8 cellular contexts compared by ENCODE assay signal in the genomic region with DNA sequence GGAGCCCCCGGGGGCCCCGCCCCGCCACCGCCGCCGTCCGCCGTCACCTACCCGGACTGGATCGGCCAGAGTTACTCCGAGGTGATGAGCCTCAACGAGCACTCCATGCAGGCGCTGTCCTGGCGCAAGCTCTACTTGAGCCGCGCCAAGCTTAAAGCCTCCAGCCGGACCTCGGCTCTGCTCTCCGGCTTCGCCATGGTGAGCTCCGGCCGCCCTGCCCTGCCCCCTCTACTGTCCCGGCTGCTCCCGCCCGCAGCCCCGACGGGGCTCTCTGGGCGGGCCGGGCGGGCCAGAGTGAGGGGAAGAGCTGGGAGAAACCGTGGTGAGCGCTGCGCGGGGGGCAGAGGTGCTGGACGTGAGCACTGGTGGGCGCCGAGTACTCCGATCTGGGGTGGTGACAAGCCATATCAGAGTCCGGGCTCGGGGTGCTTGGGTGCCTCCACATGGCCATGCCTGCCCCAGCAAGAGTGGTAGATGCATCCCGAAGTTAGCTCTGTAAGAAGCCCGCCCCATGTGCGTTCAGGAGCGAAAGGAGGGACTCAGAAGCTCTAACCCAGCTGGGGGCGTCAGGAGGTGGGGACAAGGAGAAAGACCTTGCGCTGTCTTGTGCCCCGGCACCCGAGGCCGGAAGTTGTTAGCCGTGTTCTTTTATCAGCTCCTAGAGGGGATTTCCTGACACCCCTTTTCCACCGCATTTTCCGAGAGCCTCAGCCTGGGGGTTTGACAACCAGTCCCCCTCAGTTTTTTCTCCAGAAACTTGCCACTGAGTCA. TPM values are rescaled to one million over a fixed set of nuclear protein-coding genes. Genes with fewer than 3 reads are reported as not detected.
A peak's percentile ranks its signal among the peaks of the same experiment; 100 is the strongest.
DNase-seq lines count a peak whose midpoint lies in the region; ATAC-seq and TF ChIP-seq lines count a peak whose summit lies in the region.

No MANE protein-coding gene starts in this region.

- ATAC-seq in GM19452 (IDR thresholded peaks at IDR 0.05; ENCODE audit: unreplicated experiment) (peak; percentile 32), Right ventricle myocardium inferior (peak; percentile 34)

- H3K4me1 Mint-ChIP-seq in activated naive CD4-positive, alpha-beta T cell treated with anti-CD3 and anti-CD28 coated beads, Interleukin-2, amount 50 U/mL, for 24 hours, result peaks cover 56% of the 10 kb centered on the region
- peaks cover 24% of the 10 kb centered on the region for H3K4me1 Mint-ChIP-seq in type B pancreatic cell (ENCODE audit: unreplicated experiment)

- TF ChIP-seq CTCF in type B pancreatic cell (conservative IDR thresholded peaks at IDR 0.05), result peak; percentile 24

- H3K36me3 Mint-ChIP-seq in activated naive CD4-positive, alpha-beta T cell treated with anti-CD3 and anti-CD28 coated beads, Interleukin-2, amount 50 U/mL, for 24 hours, result peaks cover 11% of the 10 kb centered on the region
- no peaks in the 10 kb centered on the region for H3K36me3 Mint-ChIP-seq in type B pancreatic cell

- H3K4me3 Mint-ChIP-seq in activated naive CD4-positive, alpha-beta T cell treated with anti-CD3 and anti-CD28 coated beads, Interleukin-2, amount 50 U/mL, for 24 hours, result peak overlapping the region; percentile 96
- H3K4me3 Mint-ChIP-seq in type B pancreatic cell, result peak overlapping the region; percentile 90

- in situ Hi-C loops in Caki2 (cut with HindIII; ENCODE audit: low pct_unique_long_range_greater_than_20kb, low sequenced_read_pairs) (no loop called here), SK-MEL-5 (cut with HindIII; ENCODE audit: low pct_unique_long_range_greater_than_20kb, low sequenced_read_pairs) (no loop called here)

- intact Hi-C loops in Right ventricle myocardium inferior (cut with DNase I), result loop anchor here (2.0 to 5.0 kb wide), 3 partner anchors 45 to 60 kb away; a partner anchor contains a TSS

- H3K27me3 Mint-ChIP-seq in activated naive CD4-positive, alpha-beta T cell treated with anti-CD3 and anti-CD28 coated beads, Interleukin-2, amount 50 U/mL, for 24 hours, result no peaks in the 10 kb centered on the region
- H3K27me3 Mint-ChIP-seq in type B pancreatic cell, result no peaks in the 10 kb centered on the region

- no peaks in the 10 kb centered on the region for H3K9me3 Mint-ChIP-seq in activated naive CD4-positive, alpha-beta T cell treated with anti-CD3 and anti-CD28 coated beads, Interleukin-2, amount 50 U/mL, for 24 hours
- no peaks in the 10 kb centered on the region for H3K9me3 Mint-ChIP-seq in type B pancreatic cell

- H3K27ac Mint-ChIP-seq in activated naive CD4-positive, alpha-beta T cell treated with anti-CD3 and anti-CD28 coated beads, Interleukin-2, amount 50 U/mL, for 24 hours, result peak overlapping the region; percentile 96
- peak overlapping the region; percentile 91 for H3K27ac Mint-ChIP-seq in type B pancreatic cell

- DNase-seq in Caki2 (ENCODE audit: low read depth) (peak; percentile 84), HK-2 (ENCODE audit: unreplicated experiment) (peak; percentile 83), SK-MEL-5 (ENCODE audit: low read depth, low spot score) (peak; percentile 56), Right ventricle myocardium inferior (ENCODE audit: missing footprints) (peak; percentile 83), pons (ENCODE audit: low spot score) (peak; percentile 45), type B pancreatic cell (ENCODE audit: extremely low spot score, unreplicated experiment) (no peak)

RNA-seq across cellular contexts. Expression of a gene that starts 0.7 kb away (rescaled TPM):
- total RNA-seq in Caki2 (2014; rRNA removed; shearing (Covaris generic); ENCODE audit: low replicate concordance), result 7.9 and 19.0 TPM in 2 replicates
- total RNA-seq in SK-MEL-5 (2014; rRNA removed; shearing (Covaris generic)), result 16.9 and 22.2 TPM in 2 replicates
- polyA plus RNA-seq in SK-MEL-5 (2015; cell fraction: cytosol; rRNA removed), result 84.8 and 88.2 TPM in 2 replicates
- 4.3 and 4.7 TPM in 2 replicates for polyA plus RNA-seq in SK-MEL-5 (2015; cell fraction: nucleus; rRNA removed)
- total RNA-seq in Right ventricle myocardium inferior, result 11.5 TPM
- total RNA-seq in type B pancreatic cell (ENCODE audit: low replicate concordance), result 10.5 and 12.9 TPM in 2 replicates

RNA-seq across cellular contexts. Expression of a gene that starts 42.4 kb away (rescaled TPM):
- total RNA-seq in Caki2 (2014; rRNA removed; shearing (Covaris generic); ENCODE audit: low replicate concordance), result 0.78 and 0.88 TPM in 2 replicates
- 0.13 TPM in 1 of 2 replicates, not detected in the other for total RNA-seq in SK-MEL-5 (2014; rRNA removed; shearing (Covaris generic))
- 0.03 TPM in 1 of 2 replicates, not detected in the other for polyA plus RNA-seq in SK-MEL-5 (2015; cell fraction: cytosol; rRNA removed)
- not detected in 2 replicates for polyA plus RNA-seq in SK-MEL-5 (2015; cell fraction: nucleus; rRNA removed)
- total RNA-seq in Right ventricle myocardium inferior (0.11 TPM), type B pancreatic cell (ENCODE audit: low replicate concordance) (0.80 and 0.83 TPM in 2 replicates)

RNA-seq across cellular contexts. Expression of a gene that starts 46.2 kb away (rescaled TPM):
- 25.8 and 76.6 TPM in 2 replicates for total RNA-seq in Caki2 (2014; rRNA removed; shearing (Covaris generic); ENCODE audit: low replicate concordance)
- 24.4 and 30.4 TPM in 2 replicates for total RNA-seq in SK-MEL-5 (2014; rRNA removed; shearing (Covaris generic))
- 40.0 and 50.1 TPM in 2 replicates for polyA plus RNA-seq in SK-MEL-5 (2015; cell fraction: cytosol; rRNA removed)
- polyA plus RNA-seq in SK-MEL-5 (2015; cell fraction: nucleus; rRNA removed), result 52.8 and 59.3 TPM in 2 replicates
- 13.1 TPM for total RNA-seq in Right ventricle myocardium inferior
- 36.9 and 51.7 TPM in 2 replicates for total RNA-seq in type B pancreatic cell (ENCODE audit: low replicate concordance)
